ENCODE assay signal across 19 cellular contexts in genomic region chr7:78677391-78677790, GRCh38.
"Had no signal": no experiment of that assay in that cellular context is flagged by ENCODE, and none has a peak within 500 bp of the region (broad histone marks: within the 10 kb centered on the region; RNA-seq: fewer than 3 reads in every experiment).

No MANE protein-coding gene starts in this region.

- DNase-seq: activated B cell treated with CpG ODN at 0.5 μM for 24 hours; activated CD4-positive, alpha-beta T cell treated with anti-CD3 and anti-CD28 coated beads for 36 hours; activated CD4-positive, alpha-beta T cell treated with anti-CD3 and anti-CD28 coated beads, Interleukin-2, amount 50 U/mL, for 48 hours; activated naive CD4-positive, alpha-beta T cell treated with Interleukin-2 at 50 U/mL for 16 hours; activated naive CD8-positive, alpha-beta T cell treated with anti-CD3 and anti-CD28 coated beads for 36 hours; activated T-cell treated with anti-CD3 and anti-CD28 coated beads, Interleukin-2, amount 50 U/mL, for 48 hours; amniotic stem cell; cerebellar nuclear complex; esophagus squamous epithelium; naive thymus-derived CD4-positive, alpha-beta T cell; occipital lobe; retina; sigmoid colon; spleen; stimulated activated CD4-positive, alpha-beta T cell treated with anti-CD3 and anti-CD28 coated beads, Interleukin-4, amount 100 ng/mL, for 4 hours; stimulated activated naive CD8-positive, alpha-beta T cell treated with anti-CD3 and anti-CD28 coated beads, Interleukin-15, Interleukin-2, amounts not matched to agents 100 U/mL and 50 U/mL, for 24 hours; T-helper 9 cell; upper lobe of left lung had no signal

- ATAC-seq: activated CD4-positive, alpha-beta T cell treated with anti-CD3 and anti-CD28 coated beads for 36 hours; left lobe of liver; naive thymus-derived CD4-positive, alpha-beta T cell; stimulated activated naive CD8-positive, alpha-beta T cell treated with anti-CD3 and anti-CD28 coated beads, Interleukin-15, Interleukin-2, amounts not matched to agents 100 U/mL and 50 U/mL, for 24 hours had no signal
